ENCODE assay signal across 9 cellular contexts in the genomic region with DNA sequence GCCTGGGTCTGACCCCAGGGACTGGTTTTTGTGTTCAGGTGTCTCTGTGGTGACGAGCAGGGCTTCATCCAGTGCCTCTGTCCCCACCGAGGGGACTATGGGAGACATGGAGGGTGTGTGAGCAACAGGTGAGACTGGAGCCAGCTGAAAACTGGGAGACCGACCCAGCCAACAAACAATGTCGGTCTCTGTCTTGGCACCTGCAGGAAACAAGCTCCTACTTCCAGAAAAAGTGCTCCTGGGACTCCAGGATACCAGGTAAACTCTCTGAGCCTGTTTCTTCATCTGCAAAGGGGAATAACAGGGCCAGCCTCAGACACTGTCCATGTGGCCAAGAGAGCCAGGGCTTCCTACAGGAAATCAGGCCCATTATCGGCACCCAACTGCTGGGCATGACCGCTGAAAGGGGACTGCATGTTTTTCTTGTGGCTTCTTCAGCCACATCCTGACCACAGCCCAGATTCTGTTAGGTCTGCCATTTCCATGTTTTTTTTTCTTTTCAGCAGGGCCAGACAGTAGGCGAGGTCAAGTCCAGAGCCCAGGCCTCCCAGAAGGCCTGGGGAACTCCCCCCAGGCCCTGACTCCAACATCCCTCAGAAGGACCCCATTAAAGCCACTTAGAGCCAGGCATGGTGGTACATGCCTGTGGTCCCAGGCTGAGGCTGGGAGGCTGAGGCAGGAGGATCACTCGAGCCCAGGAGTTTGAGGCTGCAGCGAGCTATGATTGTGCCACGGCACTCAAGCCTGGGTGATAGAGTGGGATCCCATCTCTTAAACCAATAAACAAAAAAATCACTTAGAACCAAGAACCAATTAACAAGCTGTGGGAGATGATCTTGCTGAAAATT. TPM values are rescaled to one million over a fixed set of nuclear protein-coding genes. Genes with fewer than 3 reads are reported as not detected.
DNase-seq lines count a peak whose midpoint lies in the region; ATAC-seq, FAIRE-seq and TF ChIP-seq lines count a peak whose summit lies in the region.
"Had no signal": no experiment of that assay in that cellular context is flagged by ENCODE, and none has a peak within 500 bp of the region (broad histone marks: within the 10 kb centered on the region; RNA-seq: fewer than 3 reads in every experiment).

No MANE protein-coding gene starts in this region.

- no peak for TF ChIP-seq EP300 in K562 (IDR thresholded peaks at IDR 0.05; ENCODE audit: low read length)

- H3K36me3 ChIP-seq in ACC112 (ENCODE audit: insufficient read depth, low read length), result peaks cover 3% of the 10 kb centered on the region; the same call in 1 of the 2 replicates
- peaks cover 19% of the 10 kb centered on the region; the same call in 2 of the 3 replicates for H3K36me3 ChIP-seq in K562 (ENCODE audit: control insufficient read depth, insufficient read depth, low read length)
- peaks cover 0 to 15% (median 0%) of the 10 kb centered on the region in 3 experiments for H3K36me3 ChIP-seq in naive thymus-derived CD4-positive, alpha-beta T cell (ENCODE audit: control insufficient read depth in 2 of 3, insufficient read depth in 3 of 3, low read length in 3 of 3)

- H3K4me2 ChIP-seq in K562 (ENCODE audit: insufficient read depth, low read length), result peak overlapping the region; percentile 92

- intact Hi-C loops in K562 (cut with micrococcal nuclease), result no loop called here
- intact Hi-C loops in naive thymus-derived CD4-positive, alpha-beta T cell (cut with micrococcal nuclease), result loop anchor here (5.0 kb wide), 3 partner anchors 69 to 106 kb away; partner anchors contain the start of genes DDA1 (in 1 of the 2), GTPBP3 (in 1 of the 2), MRPL34 (in 1 of the 2) and PGLS (in 1 of the 2)

- H4K20me1 ChIP-seq in K562 (replicated peaks; ENCODE audit: control insufficient read depth, insufficient read depth, low read length), result 0 out of 2 replicates have a peak, but pooled peaks cover 3% of the 10 kb centered on the region

- no peak for TF ChIP-seq RAD21 in K562 (CRISPR knock-in tag; conservative IDR thresholded peaks at IDR 0.05 in 1 of 2, IDR thresholded peaks at IDR 0.05 in 1 of 2)

- no peak for TF ChIP-seq CTCF in K562 (IDR thresholded peaks at IDR 0.05 in 2 of 3, conservative IDR thresholded peaks at IDR 0.05 in 1 of 3; ENCODE audit: insufficient read depth in 2 of 3, low read depth in 1 of 3, low read length in 3 of 3)

- peaks cover 0 to 23% (median 0%) of the 10 kb centered on the region in 5 donors for H3K36me3 Mint-ChIP-seq in naive thymus-derived CD4-positive, alpha-beta T cell

- TF ChIP-seq POLR2A in K562 (conservative IDR thresholded peaks at IDR 0.05), result 0 out of 2 replicates have a peak, but pooled peaks have one; percentile 22

- BruUV-seq in K562 (replicated peaks; lab: Mats Ljungman, UMichigan), result TSS peak; percentile 84

- WGBS in K562 (ENCODE audit: insufficient coverage, low coverage, missing lambda C conversion rate), result 8% methylated on average over 10 of the region's 10 CpGs

- ATAC-seq in GM19452 (IDR thresholded peaks at IDR 0.05; ENCODE audit: unreplicated experiment) (peak; percentile 19), K562 (peak; percentile 25), GM21619 (IDR thresholded peaks at IDR 0.05; ENCODE audit: unreplicated experiment) (no peak), HG03521 (IDR thresholded peaks at IDR 0.05; ENCODE audit: unreplicated experiment) (no peak)
- ATAC-seq in naive thymus-derived CD4-positive, alpha-beta T cell, result peak; percentile 14

- peak overlapping the region; percentile 80 to 98 (median 95) for H3K4me3 Mint-ChIP-seq in naive thymus-derived CD4-positive, alpha-beta T cell

- POLR2A ChIA-PET in K562 (lab: Yijun Ruan, JAX), result interaction anchor here (0.5 to 2.4 kb wide), 9 partner anchors 10 to 363 kb away, joined by 3 to 20 read pairs (median 4); partner anchors contain the start of genes CCDC194 and MVB12A
- POLR2A ChIA-PET in naive thymus-derived CD4-positive, alpha-beta T cell (lab: Charles Lee), result interaction anchor here (0.5 to 4.7 kb wide), 4 partner anchors 13 to 1514 kb away, joined by 3 to 33 read pairs (median 4); partner anchors contain the start of gene MVB12A

- H3K4me3 ChIP-seq in ACC112 (ENCODE audit: low read depth, low read length), result peak overlapping the region; percentile 84
- peak overlapping the region; percentile 53 for H3K4me3 ChIP-seq in K562
- peak overlapping the region; percentile 81 for H3K4me3 ChIP-seq in naive thymus-derived CD4-positive, alpha-beta T cell (ENCODE audit: low read length)

- H3K27me3 ChIP-seq in ACC112 (ENCODE audit: insufficient read depth, low read length), result no peaks in the 10 kb centered on the region
- no peaks in the 10 kb centered on the region for H3K27me3 ChIP-seq in K562 (ENCODE audit: control insufficient read depth in 2 of 2, insufficient read depth in 2 of 2, low read length in 2 of 2)
- H3K27me3 ChIP-seq in naive thymus-derived CD4-positive, alpha-beta T cell (ENCODE audit: control insufficient read depth in 2 of 2, insufficient read depth in 2 of 2, low read length in 2 of 2), result no peaks in the 10 kb centered on the region

- H3K4me1 ChIP-seq in ACC112 (ENCODE audit: control insufficient read depth, insufficient read depth, low read length, unreplicated experiment) (peaks cover 15% of the 10 kb centered on the region), K562 (replicated peaks in 1 of 2; ENCODE audit: control insufficient read depth in 2 of 2, insufficient read depth in 2 of 2, low read length in 2 of 2) (peaks cover 12 to 33% of the 10 kb centered on the region in 2 experiments; a peak in 4 of 5 replicates)
- H3K4me1 ChIP-seq in naive thymus-derived CD4-positive, alpha-beta T cell (ENCODE audit: control insufficient read depth in 2 of 2, insufficient read depth in 2 of 2, low read length in 2 of 2), result peaks cover 0 to 12% of the 10 kb centered on the region in 2 donors

- H3K9me1 ChIP-seq in K562 (ENCODE audit: control insufficient read depth, insufficient read depth, low read length), result no peaks in the 10 kb centered on the region

- CTCF ChIA-PET in K562 (lab: Yijun Ruan, JAX; ENCODE audit: low intra/inter-chr PET ratio), result no interaction called here
- CTCF ChIA-PET in naive thymus-derived CD4-positive, alpha-beta T cell (lab: Charles Lee), result interaction anchor here (0.6 to 1.9 kb wide), 7 partner anchors 11 to 592 kb away, joined by 3 to 7 read pairs (median 3); partner anchors contain the start of gene MVB12A

- peaks cover 36% of the 10 kb centered on the region for H3K79me2 ChIP-seq in ACC112 (ENCODE audit: control insufficient read depth, insufficient read depth, low read length, unreplicated experiment)
- H3K79me2 ChIP-seq in K562 (ENCODE audit: control insufficient read depth, insufficient read depth, low read length), result peaks cover 64% of the 10 kb centered on the region

- peak overlapping the region; percentile 81 to 98 (median 88) for H3K27ac Mint-ChIP-seq in naive thymus-derived CD4-positive, alpha-beta T cell

- DNase-seq in MV-4-11 (lab: John Stamatoyannopoulos, UW) (peak; percentile 92), K562 (ENCODE audit: extremely low read depth in 1 of 4, low spot score in 3 of 4) (peak in 3 of 4 experiments; percentile 41 to 49 (median 48)), germinal center (ENCODE audit: low spot score) (no peak)
- no peak for DNase-seq in naive thymus-derived CD4-positive, alpha-beta T cell

- no peaks in the 10 kb centered on the region for H3K9me3 ChIP-seq in K562 (replicated peaks; ENCODE audit: control insufficient read depth, insufficient read depth, low read depth, low read length)
- H3K9me3 ChIP-seq in naive thymus-derived CD4-positive, alpha-beta T cell (ENCODE audit: control insufficient read depth in 2 of 3, low read length in 3 of 3), result no peaks in the 10 kb centered on the region

- H3K27ac ChIP-seq in ACC112 (ENCODE audit: low read depth, low read length) (peak overlapping the region; percentile 83), K562 (ENCODE audit: extremely low read depth, low read depth, low read length) (peak overlapping the region; percentile 69)
- H3K27ac ChIP-seq in naive thymus-derived CD4-positive, alpha-beta T cell (ENCODE audit: low read depth, low read length), result peak overlapping the region; percentile 83

- peak overlapping the region; percentile 78 to 93 for H3K9ac ChIP-seq in K562 (ENCODE audit: insufficient read depth in 1 of 2, low read depth in 2 of 2, low read length in 2 of 2)

- peaks cover 20 to 47% (median 35%) of the 10 kb centered on the region in 7 donors for H3K4me1 Mint-ChIP-seq in naive thymus-derived CD4-positive, alpha-beta T cell

- in situ Hi-C loops in K562 (cut with MboI), result no loop called here

- H2AFZ ChIP-seq in ACC112 (ENCODE audit: low read length, unreplicated experiment), result peak overlapping the region; percentile 60
- H2AFZ ChIP-seq in K562 (ENCODE audit: low read depth, low read length), result peak overlapping the region; percentile 81

- FAIRE-seq in K562 (lab: Jason Lieb, UNC), result peak; percentile 63

- H3K27me3 Mint-ChIP-seq in naive thymus-derived CD4-positive, alpha-beta T cell, result peaks cover 0 to 2% (median 0%) of the 10 kb centered on the region in 5 donors

- H3K9me3 Mint-ChIP-seq in naive thymus-derived CD4-positive, alpha-beta T cell, result no peaks in the 10 kb centered on the region

RNA-seq across cellular contexts. Expression of gene BST2, which starts 0.8 kb away (rescaled TPM):
- total RNA-seq in K562 (2011; cell fraction: chromatin; rRNA removed; ENCODE audit: low replicate concordance), result 47.5 and 109 TPM in 2 replicates
- 178 and 201 TPM in 2 replicates for total RNA-seq in K562 (2011; cell fraction: nucleolus; rRNA removed)
- total RNA-seq in K562 (2011; cell fraction: nucleoplasm; rRNA removed), result 126 and 143 TPM in 2 replicates
- total RNA-seq in K562 (2014; rRNA removed) (186 and 224 TPM in 2 replicates), K562 (2014; rRNA removed; fragmentation: Illumina TruSeq; extraction: Trizol) (54.9 and 64.7 TPM in 2 replicates), K562 (2015; rRNA removed; fragmentation: Illumina TruSeq; extraction: Trizol) (126 and 129 TPM in 2 replicates), K562 (2021) (158 and 163 TPM in 2 replicates)
- polyA plus RNA-seq in K562 (2011; rRNA removed) (151 and 194 TPM in 2 replicates), K562 (2014; fragmentation: Illumina TruSeq; extraction: Trizol) (135 and 166 TPM in 2 replicates), K562 (2014; fragmentation: Nextera tagmentation; extraction: Ambion mirVana) (10 to 100 TPM; 11.2 to 69.8 TPM), K562 (2014; rRNA removed) (232 and 241 TPM in 2 replicates)
- 219 and 256 TPM in 2 replicates for polyA plus RNA-seq in K562 (2011; cell fraction: cytosol; rRNA removed)
- 71.2 and 82.7 TPM in 2 replicates for polyA plus RNA-seq in K562 (2011; cell fraction: nucleus; rRNA removed)
- polyA plus RNA-seq in K562 (2012), result 232 and 263 TPM in 2 replicates
- polyA minus RNA-seq in K562 (2011; rRNA and poly(A)+ RNA removed), result 63.4 and 76.9 TPM in 2 replicates
- polyA minus RNA-seq in K562 (2011; cell fraction: cytosol; rRNA and poly(A)+ RNA removed), result 39.6 and 74.5 TPM in 2 replicates
- 19.9 and 44.1 TPM in 2 replicates for polyA minus RNA-seq in K562 (2011; cell fraction: nucleus; rRNA and poly(A)+ RNA removed)
- 100 to 1,000 TPM in 1 of 5 experiments, 10 to 100 TPM in 4; 29.9 to 221 (median 57.1) TPM for total RNA-seq in naive thymus-derived CD4-positive, alpha-beta T cell
- polyA plus RNA-seq in naive thymus-derived CD4-positive, alpha-beta T cell, result 100 to 1,000 TPM; 105 to 115 TPM

RNA-seq across cellular contexts. Expression of gene CCDC194, which starts 12.3 kb away (rescaled TPM):
- total RNA-seq in K562 (2011; cell fraction: chromatin; rRNA removed; ENCODE audit: low replicate concordance), result 4.8 and 5.5 TPM in 2 replicates
- total RNA-seq in K562 (2011; cell fraction: nucleolus; rRNA removed), result 3.3 and 4.0 TPM in 2 replicates
- 4.5 and 6.3 TPM in 2 replicates for total RNA-seq in K562 (2011; cell fraction: nucleoplasm; rRNA removed)
- total RNA-seq in K562 (2014; rRNA removed) (0.37 and 1.3 TPM in 2 replicates), K562 (2014; rRNA removed; fragmentation: Illumina TruSeq; extraction: Trizol) (0.18 and 0.22 TPM in 2 replicates), K562 (2015; rRNA removed; fragmentation: Illumina TruSeq; extraction: Trizol) (0.34 and 0.47 TPM in 2 replicates), K562 (2021) (0.31 and 0.76 TPM in 2 replicates)
- polyA plus RNA-seq in K562 (2011; rRNA removed) (0.13 and 0.46 TPM in 2 replicates), K562 (2014; fragmentation: Illumina TruSeq; extraction: Trizol) (0.35 TPM in 1 of 2 replicates, not detected in the other), K562 (2014; fragmentation: Nextera tagmentation; extraction: Ambion mirVana) (not detected), K562 (2014; rRNA removed) (0.43 and 0.72 TPM in 2 replicates)
- polyA plus RNA-seq in K562 (2011; cell fraction: cytosol; rRNA removed), result 0.29 TPM in 1 of 2 replicates, not detected in the other
- 1.4 and 1.7 TPM in 2 replicates for polyA plus RNA-seq in K562 (2011; cell fraction: nucleus; rRNA removed)
- 0.31 and 0.60 TPM in 2 replicates for polyA plus RNA-seq in K562 (2012)
- polyA minus RNA-seq in K562 (2011; rRNA and poly(A)+ RNA removed), result 0.53 TPM in 1 of 2 replicates, not detected in the other
- polyA minus RNA-seq in K562 (2011; cell fraction: cytosol; rRNA and poly(A)+ RNA removed), result not detected in 2 replicates
- polyA minus RNA-seq in K562 (2011; cell fraction: nucleus; rRNA and poly(A)+ RNA removed), result 0.56 and 1.3 TPM in 2 replicates
- 1 to 10 TPM in 4 of 5 experiments, under 1 TPM in 1; 0.47 to 4.8 (median 2.3) TPM for total RNA-seq in naive thymus-derived CD4-positive, alpha-beta T cell
- polyA plus RNA-seq in naive thymus-derived CD4-positive, alpha-beta T cell, result not detected
- total RNA-seq: subcutaneous adipose tissue had no signal

RNA-seq across cellular contexts. Expression of gene MVB12A, which starts 13.6 kb away (rescaled TPM):
- total RNA-seq in K562 (2011; cell fraction: chromatin; rRNA removed; ENCODE audit: low replicate concordance), result 25.5 and 71.2 TPM in 2 replicates
- 47.4 and 53.0 TPM in 2 replicates for total RNA-seq in K562 (2011; cell fraction: nucleolus; rRNA removed)
- 44.1 and 57.1 TPM in 2 replicates for total RNA-seq in K562 (2011; cell fraction: nucleoplasm; rRNA removed)
- total RNA-seq in K562 (2014; rRNA removed), result 43.0 and 45.3 TPM in 2 replicates
- 7.1 and 10.0 TPM in 2 replicates for total RNA-seq in K562 (2014; rRNA removed; fragmentation: Illumina TruSeq; extraction: Trizol)
- 21.1 and 22.8 TPM in 2 replicates for total RNA-seq in K562 (2015; rRNA removed; fragmentation: Illumina TruSeq; extraction: Trizol)
- 46.2 and 46.9 TPM in 2 replicates for total RNA-seq in K562 (2021)
- polyA plus RNA-seq in K562 (2011; rRNA removed), result 22.4 and 28.1 TPM in 2 replicates
- polyA plus RNA-seq in K562 (2011; cell fraction: cytosol; rRNA removed), result 36.6 and 75.2 TPM in 2 replicates
- 33.1 and 48.1 TPM in 2 replicates for polyA plus RNA-seq in K562 (2011; cell fraction: nucleus; rRNA removed)
- polyA plus RNA-seq in K562 (2012), result 26.7 and 60.7 TPM in 2 replicates
- 22.5 and 34.3 TPM in 2 replicates for polyA plus RNA-seq in K562 (2014; fragmentation: Illumina TruSeq; extraction: Trizol)
- polyA plus RNA-seq in K562 (2014; fragmentation: Nextera tagmentation; extraction: Ambion mirVana), result 1 to 10 TPM; 1.2 to 1.7 TPM
- 39.7 and 42.5 TPM in 2 replicates for polyA plus RNA-seq in K562 (2014; rRNA removed)
- 6.1 and 9.0 TPM in 2 replicates for polyA minus RNA-seq in K562 (2011; rRNA and poly(A)+ RNA removed)
- polyA minus RNA-seq in K562 (2011; cell fraction: cytosol; rRNA and poly(A)+ RNA removed), result 10.4 and 19.3 TPM in 2 replicates
- 15.6 and 16.1 TPM in 2 replicates for polyA minus RNA-seq in K562 (2011; cell fraction: nucleus; rRNA and poly(A)+ RNA removed)
- total RNA-seq in naive thymus-derived CD4-positive, alpha-beta T cell, result 10 to 100 TPM; 19.5 to 45.1 (median 33.3) TPM
- 10 to 100 TPM; 26.8 to 31.3 TPM for polyA plus RNA-seq in naive thymus-derived CD4-positive, alpha-beta T cell

RNA-seq across cellular contexts. Expression of gene PLVAP, which starts 29.1 kb away (rescaled TPM):
- total RNA-seq in K562 (2011; cell fraction: chromatin; rRNA removed; ENCODE audit: low replicate concordance), result 0.46 and 1.6 TPM in 2 replicates
- 1.3 and 2.0 TPM in 2 replicates for total RNA-seq in K562 (2011; cell fraction: nucleolus; rRNA removed)
- total RNA-seq in K562 (2011; cell fraction: nucleoplasm; rRNA removed), result 1.2 and 2.7 TPM in 2 replicates
- total RNA-seq in K562 (2014; rRNA removed) (0.09 and 0.53 TPM in 2 replicates), K562 (2014; rRNA removed; fragmentation: Illumina TruSeq; extraction: Trizol) (0.10 TPM in 1 of 2 replicates, not detected in the other), K562 (2015; rRNA removed; fragmentation: Illumina TruSeq; extraction: Trizol) (not detected in 2 replicates), K562 (2021) (0.75 and 0.81 TPM in 2 replicates)
- polyA plus RNA-seq in K562 (2011; rRNA removed) (0.49 and 0.70 TPM in 2 replicates), K562 (2014; fragmentation: Illumina TruSeq; extraction: Trizol) (0.51 and 0.84 TPM in 2 replicates), K562 (2014; fragmentation: Nextera tagmentation; extraction: Ambion mirVana) (not detected), K562 (2014; rRNA removed) (0.31 and 0.84 TPM in 2 replicates)
- polyA plus RNA-seq in K562 (2011; cell fraction: cytosol; rRNA removed), result 0.53 and 1.9 TPM in 2 replicates
- 0.67 and 1.1 TPM in 2 replicates for polyA plus RNA-seq in K562 (2011; cell fraction: nucleus; rRNA removed)
- 0.12 and 0.57 TPM in 2 replicates for polyA plus RNA-seq in K562 (2012)
- polyA minus RNA-seq in K562 (2011; rRNA and poly(A)+ RNA removed), result 0.78 and 2.1 TPM in 2 replicates
- polyA minus RNA-seq in K562 (2011; cell fraction: cytosol; rRNA and poly(A)+ RNA removed), result 0.67 TPM in 1 of 2 replicates, not detected in the other
- polyA minus RNA-seq in K562 (2011; cell fraction: nucleus; rRNA and poly(A)+ RNA removed), result 0.27 and 0.33 TPM in 2 replicates
- total RNA-seq in naive thymus-derived CD4-positive, alpha-beta T cell, result under 1 TPM in 3 of 5 experiments, not detected in 2; 0.24 to 0.43 (median 0.42) TPM
- not detected for polyA plus RNA-seq in naive thymus-derived CD4-positive, alpha-beta T cell

RNA-seq across cellular contexts. Expression of gene TMEM221, which starts 42.2 kb away (rescaled TPM):
- 0.62 TPM in 1 of 2 replicates, not detected in the other for total RNA-seq in K562 (2011; cell fraction: chromatin; rRNA removed; ENCODE audit: low replicate concordance)
- total RNA-seq in K562 (2011; cell fraction: nucleolus; rRNA removed), result 0.26 TPM in 1 of 2 replicates, not detected in the other
- total RNA-seq in K562 (2011; cell fraction: nucleoplasm; rRNA removed), result 0.22 TPM in 1 of 2 replicates, not detected in the other
- total RNA-seq in K562 (2014; rRNA removed) (not detected in 2 replicates), K562 (2014; rRNA removed; fragmentation: Illumina TruSeq; extraction: Trizol) (not detected in 2 replicates), K562 (2015; rRNA removed; fragmentation: Illumina TruSeq; extraction: Trizol) (not detected in 2 replicates), K562 (2021) (not detected in 2 replicates)
- polyA plus RNA-seq in K562 (2011; rRNA removed) (0.15 and 0.35 TPM in 2 replicates), K562 (2014; fragmentation: Illumina TruSeq; extraction: Trizol) (not detected in 2 replicates), K562 (2014; fragmentation: Nextera tagmentation; extraction: Ambion mirVana) (under 1 TPM in 1 of 2 experiments, not detected in 1; 0.06 TPM), K562 (2014; rRNA removed) (not detected in 2 replicates)
- polyA plus RNA-seq in K562 (2011; cell fraction: cytosol; rRNA removed), result 0.10 and 0.18 TPM in 2 replicates
- 0.18 and 0.28 TPM in 2 replicates for polyA plus RNA-seq in K562 (2011; cell fraction: nucleus; rRNA removed)
- polyA plus RNA-seq in K562 (2012), result 0.12 TPM in 1 of 2 replicates, not detected in the other
- not detected in 2 replicates for polyA minus RNA-seq in K562 (2011; rRNA and poly(A)+ RNA removed)
- polyA minus RNA-seq in K562 (2011; cell fraction: cytosol; rRNA and poly(A)+ RNA removed), result not detected in 2 replicates
- polyA minus RNA-seq in K562 (2011; cell fraction: nucleus; rRNA and poly(A)+ RNA removed), result 0.22 and 0.27 TPM in 2 replicates
- total RNA-seq in naive thymus-derived CD4-positive, alpha-beta T cell, result not detected
- polyA plus RNA-seq in naive thymus-derived CD4-positive, alpha-beta T cell, result not detected

Comparison
In these comparisons a context has a peak if more than half of its experiments do, and no peak if none do; other contexts are left out.
1. ATAC-seq: peak in GM19452 (single experiment), K562 (single experiment) and naive thymus-derived CD4-positive, alpha-beta T cell (single experiment); none in GM21619 (single experiment) and HG03521 (single experiment).
2. DNase-seq: peak in MV-4-11 (single experiment) and K562 (3 of 4); none in naive thymus-derived CD4-positive, alpha-beta T cell (0 of 9) and germinal center (single experiment).
3. Peak in every context shown above with its lines, with median percentiles within 50 percentile points of each other: H3K27ac ChIP-seq and H3K4me3 ChIP-seq.